In genomic region chr4:56048621-56049427, GRCh38 we compare ENCODE assay signal across 8 cellular contexts.
A peak's percentile ranks its signal among the peaks of the same experiment; 100 is the strongest.
DNase-seq lines count a peak whose midpoint lies in the region; ATAC-seq and TF ChIP-seq lines count a peak whose summit lies in the region.

No MANE protein-coding gene starts in this region.

- peak; percentile 96 for ATAC-seq in GM19025 (IDR thresholded peaks at IDR 0.05; ENCODE audit: low read depth, unreplicated experiment)
- ATAC-seq in HG03108 (IDR thresholded peaks at IDR 0.05; ENCODE audit: unreplicated experiment): peak; percentile 94

- H3K27me3 Mint-ChIP-seq in CD14-positive monocyte (ENCODE audit: low read depth in 3 of 3): peaks cover 17 to 26% (median 21%) of the 10 kb centered on the region in 3 donors

- no peak overlapping the region for H3K27ac Mint-ChIP-seq in CD14-positive monocyte

- intact Hi-C loops in CD14-positive monocyte (cut with micrococcal nuclease): no loop called here
- intact Hi-C loops in stomach (cut with DNase I; ENCODE audit: low total_unique reads): no loop called here

- H3K36me3 Mint-ChIP-seq in CD14-positive monocyte: peaks cover 0 to 2% of the 10 kb centered on the region in 2 donors

- H3K4me1 ChIP-seq in mononuclear cell (ENCODE audit: insufficient read depth, low read length): peaks cover 15% of the 10 kb centered on the region
- peaks cover 14 to 23% (median 17%) of the 10 kb centered on the region in 4 donors for H3K4me1 ChIP-seq in stomach

- H3K9me3 ChIP-seq in mononuclear cell (ENCODE audit: low read depth, low read length) (no peaks in the 10 kb centered on the region), stomach (no peaks in the 10 kb centered on the region)

- H3K4me3 ChIP-seq in epithelial cell of esophagus (ENCODE audit: low read length) (peak overlapping the region; percentile 46), mononuclear cell (ENCODE audit: low read length) (peak overlapping the region; percentile 30), stomach (peak overlapping the region; percentile 57 to 80 (median 66))

- peaks cover 23% of the 10 kb centered on the region for H3K4me1 Mint-ChIP-seq in CD14-positive monocyte

- TF ChIP-seq POLR2A in stomach (IDR thresholded peaks at IDR 0.05): no peak

- peaks cover 0 to 3% (median 0%) of the 10 kb centered on the region in 7 donors for H3K9me3 Mint-ChIP-seq in CD14-positive monocyte

- H3K36me3 ChIP-seq in stomach: no peaks in the 10 kb centered on the region

- no peak for TF ChIP-seq EP300 in stomach (IDR thresholded peaks at IDR 0.05)

- DNase-seq in CD14-positive monocyte (ENCODE audit: low spot score) (no peak), NCI-H2227 (lab: John Stamatoyannopoulos, UW; ENCODE audit: unreplicated experiment) (peak; percentile 83), epithelial cell of esophagus (ENCODE audit: low read depth) (peak; percentile 54), stomach (peak; percentile 40)
- DNase-seq in activated CD4-positive, alpha-beta T cell treated with anti-CD3 and anti-CD28 coated beads for 48 hours: peak; percentile 68

- TF ChIP-seq CTCF in CD14-positive monocyte (IDR thresholded peaks at IDR 0.05) (peak; percentile 39), epithelial cell of esophagus (IDR thresholded peaks at IDR 0.05; ENCODE audit: insufficient read depth, low read depth, low read length, missing control alignments) (peak; percentile 16), stomach (IDR thresholded peaks at IDR 0.05) (peak in 1 of 7 experiments; percentile 29)

- WGBS in stomach, 5 donors: 0 to 5% (median 1%) methylated on average over 10 to 81 of the region's 82 CpGs

- H3K27ac ChIP-seq in stomach: peak overlapping the region in 2 of 5 donors; percentile 50 to 60

- H3K4me3 Mint-ChIP-seq in CD14-positive monocyte: peak overlapping the region; percentile 80 to 93

- H3K27me3 ChIP-seq in mononuclear cell (ENCODE audit: insufficient read depth, low read length) (peaks cover 29% of the 10 kb centered on the region), stomach (peaks cover 0 to 41% (median 13%) of the 10 kb centered on the region in 3 donors)
